In genomic region chr6:137927777-137928218, GRCh38 we compare ENCODE assay signal across 9 cellular contexts.
DNase-seq lines count a peak whose midpoint lies in the region; ATAC-seq, FAIRE-seq and TF ChIP-seq lines count a peak whose summit lies in the region.
"Had no signal": no experiment of that assay in that cellular context is flagged by ENCODE, and none has a peak within 500 bp of the region (broad histone marks: within the 10 kb centered on the region; RNA-seq: fewer than 3 reads in every experiment).

No MANE protein-coding gene starts in this region.

- H3K27me3 Mint-ChIP-seq in natural killer cell treated with Interleukin-12 subunit alpha and Interleukin-12 subunit beta and Interleukin-15 and Interleukin-18, amount 100 ng/mL, for 72 hours = no peaks in the 10 kb centered on the region
- peaks cover 15% of the 10 kb centered on the region for H3K27me3 Mint-ChIP-seq in GM23338 (ENCODE audit: insufficient read depth, low read depth, poor library complexity)

- H3K79me2 ChIP-seq in GM23338 (replicated peaks; ENCODE audit: insufficient read depth) = no peaks in the 10 kb centered on the region

- no peak for FAIRE-seq in kidney (lab: Jason Lieb, UNC)

- peak overlapping the region; percentile 69 to 86 for H3K27ac Mint-ChIP-seq in natural killer cell treated with Interleukin-12 subunit alpha and Interleukin-12 subunit beta and Interleukin-15 and Interleukin-18, amount 100 ng/mL, for 72 hours
- no peak overlapping the region for H3K27ac Mint-ChIP-seq in GM23338

- no peaks in the 10 kb centered on the region for H3K27me3 ChIP-seq in GM23338 (ENCODE audit: insufficient read depth)
- H3K27me3 ChIP-seq: body of pancreas had no signal

- H3K4me2 ChIP-seq in GM23338 = no peak overlapping the region

- no peaks in the 10 kb centered on the region for H3K9me3 ChIP-seq in kidney (ENCODE audit: control insufficient read depth in 1 of 2, low read length in 2 of 2)
- H3K9me3 ChIP-seq: body of pancreas had no signal

- no peak overlapping the region for H3K9ac ChIP-seq in kidney (ENCODE audit: low read length in 2 of 2)

- H3K4me3 Mint-ChIP-seq in natural killer cell treated with Interleukin-12 subunit alpha and Interleukin-12 subunit beta and Interleukin-15 and Interleukin-18, amount 100 ng/mL, for 72 hours = peak overlapping the region; percentile 63
- no peak overlapping the region for H3K4me3 Mint-ChIP-seq in GM23338

- H3K4me1 Mint-ChIP-seq in natural killer cell treated with Interleukin-12 subunit alpha and Interleukin-12 subunit beta and Interleukin-15 and Interleukin-18, amount 100 ng/mL, for 72 hours (ENCODE audit: low read depth in 2 of 2) = peaks cover 51% of the 10 kb centered on the region in 2 donors
- H3K4me1 Mint-ChIP-seq in GM23338 = peaks cover 36% of the 10 kb centered on the region

- no peaks in the 10 kb centered on the region for H3K9me3 Mint-ChIP-seq in natural killer cell treated with Interleukin-12 subunit alpha and Interleukin-12 subunit beta and Interleukin-15 and Interleukin-18, amount 100 ng/mL, for 72 hours
- H3K9me3 Mint-ChIP-seq in GM23338 = no peaks in the 10 kb centered on the region

- no peaks in the 10 kb centered on the region for H3F3A ChIP-seq in GM23338 (replicated peaks; ENCODE audit: low read depth)

- no peaks in the 10 kb centered on the region for H4K20me1 ChIP-seq in GM23338 (replicated peaks; ENCODE audit: insufficient read depth)

- TF ChIP-seq CTCF in GM23338 (conservative IDR thresholded peaks at IDR 0.05; ENCODE audit: low read depth in 2 of 2) (peak in 1 of 2 experiments; percentile 25; a peak in 1 of 4 replicates), kidney (IDR thresholded peaks at IDR 0.05; ENCODE audit: borderline replicate concordance, extremely low read depth, insufficient read depth) (no peak)

- intact Hi-C loops in kidney (cut with DNase I) = no loop called here

- DNase-seq in NOMO-1 treated with DMSO at 0.1 percent for 48 hours (lab: John Stamatoyannopoulos, UW; ENCODE audit: unreplicated experiment) (peak; percentile 55), activated T-helper 1 cell treated with Interleukin-2 at 50 U/mL for 16 hours (ENCODE audit: low read depth) (peak; percentile 44), GM23338 (ENCODE audit: low spot score) (no peak), LoVo (ENCODE audit: low spot score) (no peak), kidney (no peak)
- peak; percentile 89 for DNase-seq in natural killer cell treated with Interleukin-12 subunit alpha and Interleukin-12 subunit beta and Interleukin-15 and Interleukin-18, amount 100 ng/mL, for 72 hours (ENCODE audit: low spot score)

- H3K36me3 ChIP-seq in GM23338 (ENCODE audit: insufficient read depth) = no peaks in the 10 kb centered on the region
- no peaks in the 10 kb centered on the region for H3K36me3 ChIP-seq in kidney (ENCODE audit: control insufficient read depth in 1 of 2, insufficient read depth in 2 of 2, low read length in 2 of 2)

- H3K9me2 ChIP-seq in GM23338 (ENCODE audit: insufficient read depth) = no peaks in the 10 kb centered on the region

- no peaks in the 10 kb centered on the region for H3K36me3 Mint-ChIP-seq in natural killer cell treated with Interleukin-12 subunit alpha and Interleukin-12 subunit beta and Interleukin-15 and Interleukin-18, amount 100 ng/mL, for 72 hours
- no peaks in the 10 kb centered on the region for H3K36me3 Mint-ChIP-seq in GM23338 (ENCODE audit: low read depth)

- H3K4me3 ChIP-seq in GM23338 (no peak overlapping the region), kidney (ENCODE audit: low read length in 2 of 2) (no peak overlapping the region)
- H3K4me3 ChIP-seq: body of pancreas had no signal

- no peak overlapping the region for H3K27ac ChIP-seq in GM23338 (ENCODE audit: low read depth)
- no peak overlapping the region for H3K27ac ChIP-seq in kidney (ENCODE audit: low read depth in 2 of 2, low read length in 2 of 2)

- ATAC-seq in GM18519 (IDR thresholded peaks at IDR 0.05; ENCODE audit: low FRiP score, unreplicated experiment) (peak; percentile 82), HG02759 (IDR thresholded peaks at IDR 0.05; ENCODE audit: unreplicated experiment) (peak; percentile 91), GM23338 (no peak)
- ATAC-seq in natural killer cell treated with Interleukin-12 subunit alpha and Interleukin-12 subunit beta and Interleukin-15 and Interleukin-18, amount 100 ng/mL, for 72 hours = peak; percentile 97 to 99
- ATAC-seq: body of pancreas had no signal

- no peak overlapping the region for H2AFZ ChIP-seq in GM23338

- H3K4me1 ChIP-seq in GM23338 (ENCODE audit: insufficient read depth) (peaks cover 20% of the 10 kb centered on the region), kidney (ENCODE audit: control insufficient read depth in 1 of 2, insufficient read depth in 1 of 2, low read depth in 1 of 2, low read length in 2 of 2) (no peaks in the 10 kb centered on the region)
- H3K4me1 ChIP-seq: body of pancreas had no signal

TF ChIP-seq in GM23338, 12 proteins besides CTCF, POLR2A, EP300 and RAD21 (continues in another document):
- TF ChIP-seq, protein P1, sequence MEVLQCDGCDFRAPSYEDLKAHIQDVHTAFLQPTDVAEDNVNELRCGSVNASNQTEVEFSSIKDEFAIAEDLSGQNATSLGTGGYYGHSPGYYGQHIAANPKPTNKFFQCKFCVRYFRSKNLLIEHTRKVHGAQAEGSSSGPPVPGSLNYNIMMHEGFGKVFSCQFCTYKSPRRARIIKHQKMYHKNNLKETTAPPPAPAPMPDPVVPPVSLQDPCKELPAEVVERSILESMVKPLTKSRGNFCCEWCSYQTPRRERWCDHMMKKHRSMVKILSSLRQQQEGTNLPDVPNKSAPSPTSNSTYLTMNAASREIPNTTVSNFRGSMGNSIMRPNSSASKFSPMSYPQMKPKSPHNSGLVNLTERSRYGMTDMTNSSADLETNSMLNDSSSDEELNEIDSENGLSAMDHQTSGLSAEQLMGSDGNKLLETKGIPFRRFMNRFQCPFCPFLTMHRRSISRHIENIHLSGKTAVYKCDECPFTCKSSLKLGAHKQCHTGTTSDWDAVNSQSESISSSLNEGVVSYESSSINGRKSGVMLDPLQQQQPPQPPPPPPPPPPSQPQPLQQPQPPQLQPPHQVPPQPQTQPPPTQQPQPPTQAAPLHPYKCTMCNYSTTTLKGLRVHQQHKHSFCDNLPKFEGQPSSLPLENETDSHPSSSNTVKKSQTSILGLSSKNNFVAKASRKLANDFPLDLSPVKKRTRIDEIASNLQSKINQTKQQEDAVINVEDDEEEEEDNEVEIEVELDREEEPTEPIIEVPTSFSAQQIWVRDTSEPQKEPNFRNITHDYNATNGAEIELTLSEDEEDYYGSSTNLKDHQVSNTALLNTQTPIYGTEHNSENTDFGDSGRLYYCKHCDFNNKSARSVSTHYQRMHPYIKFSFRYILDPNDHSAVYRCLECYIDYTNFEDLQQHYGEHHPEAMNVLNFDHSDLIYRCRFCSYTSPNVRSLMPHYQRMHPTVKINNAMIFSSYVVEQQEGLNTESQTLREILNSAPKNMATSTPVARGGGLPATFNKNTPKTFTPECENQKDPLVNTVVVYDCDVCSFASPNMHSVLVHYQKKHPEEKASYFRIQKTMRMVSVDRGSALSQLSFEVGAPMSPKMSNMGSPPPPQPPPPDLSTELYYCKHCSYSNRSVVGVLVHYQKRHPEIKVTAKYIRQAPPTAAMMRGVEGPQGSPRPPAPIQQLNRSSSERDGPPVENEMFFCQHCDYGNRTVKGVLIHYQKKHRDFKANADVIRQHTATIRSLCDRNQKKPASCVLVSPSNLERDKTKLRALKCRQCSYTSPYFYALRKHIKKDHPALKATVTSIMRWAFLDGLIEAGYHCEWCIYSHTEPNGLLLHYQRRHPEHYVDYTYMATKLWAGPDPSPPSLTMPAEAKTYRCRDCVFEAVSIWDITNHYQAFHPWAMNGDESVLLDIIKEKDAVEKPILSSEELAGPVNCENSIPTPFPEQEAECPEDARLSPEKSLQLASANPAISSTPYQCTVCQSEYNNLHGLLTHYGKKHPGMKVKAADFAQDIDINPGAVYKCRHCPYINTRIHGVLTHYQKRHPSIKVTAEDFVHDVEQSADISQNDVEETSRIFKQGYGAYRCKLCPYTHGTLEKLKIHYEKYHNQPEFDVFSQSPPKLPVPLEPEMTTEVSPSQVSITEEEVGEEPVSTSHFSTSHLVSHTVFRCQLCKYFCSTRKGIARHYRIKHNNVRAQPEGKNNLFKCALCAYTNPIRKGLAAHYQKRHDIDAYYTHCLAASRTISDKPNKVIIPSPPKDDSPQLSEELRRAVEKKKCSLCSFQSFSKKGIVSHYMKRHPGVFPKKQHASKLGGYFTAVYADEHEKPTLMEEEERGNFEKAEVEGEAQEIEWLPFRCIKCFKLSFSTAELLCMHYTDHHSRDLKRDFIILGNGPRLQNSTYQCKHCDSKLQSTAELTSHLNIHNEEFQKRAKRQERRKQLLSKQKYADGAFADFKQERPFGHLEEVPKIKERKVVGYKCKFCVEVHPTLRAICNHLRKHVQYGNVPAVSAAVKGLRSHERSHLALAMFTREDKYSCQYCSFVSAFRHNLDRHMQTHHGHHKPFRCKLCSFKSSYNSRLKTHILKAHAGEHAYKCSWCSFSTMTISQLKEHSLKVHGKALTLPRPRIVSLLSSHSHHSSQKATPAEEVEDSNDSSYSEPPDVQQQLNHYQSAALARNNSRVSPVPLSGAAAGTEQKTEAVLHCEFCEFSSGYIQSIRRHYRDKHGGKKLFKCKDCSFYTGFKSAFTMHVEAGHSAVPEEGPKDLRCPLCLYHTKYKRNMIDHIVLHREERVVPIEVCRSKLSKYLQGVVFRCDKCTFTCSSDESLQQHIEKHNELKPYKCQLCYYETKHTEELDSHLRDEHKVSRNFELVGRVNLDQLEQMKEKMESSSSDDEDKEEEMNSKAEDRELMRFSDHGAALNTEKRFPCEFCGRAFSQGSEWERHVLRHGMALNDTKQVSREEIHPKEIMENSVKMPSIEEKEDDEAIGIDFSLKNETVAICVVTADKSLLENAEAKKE (CRISPR knock-in tag; IDR thresholded peaks at IDR 0.05) = no peak
- TF ChIP-seq STAT1 (IDR thresholded peaks at IDR 0.05; ENCODE audit: unreplicated experiment) = no peak
- no peak for TF ChIP-seq ZNF114 (CRISPR knock-in tag; IDR thresholded peaks at IDR 0.05)
- no peak for TF ChIP-seq EZH2phosphoT487 (IDR thresholded peaks at IDR 0.05; ENCODE audit: unreplicated experiment)

Comparison
In these comparisons a context has a peak if more than half of its experiments do, and no peak if none do; other contexts are left out.
1. DNase-seq: peak in NOMO-1 treated with DMSO at 0.1 percent for 48 hours (single experiment), activated T-helper 1 cell treated with Interleukin-2 at 50 U/mL for 16 hours (single experiment) and natural killer cell treated with Interleukin-12 subunit alpha and Interleukin-12 subunit beta and Interleukin-15 and Interleukin-18, amount 100 ng/mL, for 72 hours (single experiment); none in GM23338 (single experiment), LoVo (single experiment) and kidney (single experiment).